ENCODE assay signal across 7 cellular contexts in genomic region chr17:5500804-5501391, GRCh38. TPM values are rescaled to one million over a fixed set of nuclear protein-coding genes. Genes with fewer than 3 reads are reported as not detected.
DNase-seq lines count a peak whose midpoint lies in the region; ATAC-seq and TF ChIP-seq lines count a peak whose summit lies in the region.

No MANE protein-coding gene starts in this region.

- H3K36me3 ChIP-seq in GM23248 (ENCODE audit: low read depth) (no peaks in the 10 kb centered on the region), left lung (no peaks in the 10 kb centered on the region)

- H3K4me2 ChIP-seq in GM23248 (ENCODE audit: unreplicated experiment) = peak overlapping the region; percentile 85

- H3K9me2 ChIP-seq in GM23248 (ENCODE audit: insufficient read depth) = no peaks in the 10 kb centered on the region

- DNase-seq in GM23248 (peak; percentile 97), NCI-H446 (lab: John Stamatoyannopoulos, UW) (peak; percentile 65 to 93), dermis microvascular lymphatic vessel endothelial cell (ENCODE audit: low read depth in 2 of 2) (peak; percentile 37 to 82), left lung (peak; percentile 72 to 86)
- DNase-seq in activated CD4-positive, alpha-beta memory T cell treated with anti-CD3 and anti-CD28 coated beads, Interleukin-2, amount 10 ng/mL, durations not matched to agents 7 days and 5 days = peak; percentile 73
- DNase-seq in stimulated activated CD4-positive, alpha-beta T cell treated with anti-CD3 and anti-CD28 coated beads, Interleukin-1b, Interleukin-23, amount 100 ng/mL, for 48 hours = peak; percentile 74

- ATAC-seq in left lung = peak; percentile 87
- no peak for ATAC-seq in GM21786 (IDR thresholded peaks at IDR 0.05; ENCODE audit: unreplicated experiment)

- H3K4me3 Mint-ChIP-seq in activated CD4-positive, alpha-beta memory T cell treated with anti-CD3 and anti-CD28 coated beads, Interleukin-2, amount 10 ng/mL, durations not matched to agents 7 days and 5 days = peak overlapping the region; percentile 44

- WGBS in GM23248 (ENCODE audit: low coverage in 1 of 2, low lambda C conversion rate in 2 of 2, missing lambda C conversion rate in 2 of 2), 2 experiments = 0 to 2% methylated on average over 25 to 42 of the region's 47 CpGs

- POLR2A ChIA-PET in activated CD4-positive, alpha-beta memory T cell treated with anti-CD3 and anti-CD28 coated beads, Interleukin-2, amount 10 ng/mL, durations not matched to agents 7 days and 5 days (lab: Charles Lee) = interaction anchor here (1.4 to 2.5 kb wide), 2 partner anchors 15 to 62 kb away, joined by 3 to 33 read pairs; partner anchors contain the start of genes C1QBP, DERL2 and MIS12

- H3K9me3 ChIP-seq in GM23248 (ENCODE audit: low read depth) (no peaks in the 10 kb centered on the region), left lung (no peaks in the 10 kb centered on the region)

- H3K27me3 ChIP-seq in GM23248 (replicated peaks; ENCODE audit: insufficient read depth) = no peaks in the 10 kb centered on the region
- peaks cover 11 to 45% of the 10 kb centered on the region in 2 donors for H3K27me3 ChIP-seq in left lung

- peak overlapping the region; percentile 66 for H2AFZ ChIP-seq in GM23248

- in situ Hi-C loops in GM23248 (cut with MboI) = no loop called here

- no peak overlapping the region for H3K27ac Mint-ChIP-seq in activated CD4-positive, alpha-beta memory T cell treated with anti-CD3 and anti-CD28 coated beads, Interleukin-2, amount 10 ng/mL, durations not matched to agents 7 days and 5 days

- H3K9me3 Mint-ChIP-seq in activated CD4-positive, alpha-beta memory T cell treated with anti-CD3 and anti-CD28 coated beads, Interleukin-2, amount 10 ng/mL, durations not matched to agents 7 days and 5 days = no peaks in the 10 kb centered on the region

- TF ChIP-seq CTCF in left lung (IDR thresholded peaks at IDR 0.05) = no peak

- H3K36me3 Mint-ChIP-seq in activated CD4-positive, alpha-beta memory T cell treated with anti-CD3 and anti-CD28 coated beads, Interleukin-2, amount 10 ng/mL, durations not matched to agents 7 days and 5 days (ENCODE audit: low read depth) = peaks cover 30% of the 10 kb centered on the region

- CTCF ChIA-PET in activated CD4-positive, alpha-beta memory T cell treated with anti-CD3 and anti-CD28 coated beads, Interleukin-2, amount 10 ng/mL, durations not matched to agents 7 days and 5 days (lab: Charles Lee) = interaction anchor here (1.0 to 1.3 kb wide), 3 partner anchors 10 to 62 kb away, joined by 3 to 5 read pairs (median 5); partner anchors contain the start of genes C1QBP, DERL2 and MIS12

- H3K4me3 ChIP-seq in GM23248 (peak overlapping the region; percentile 78), left lung (peak overlapping the region; percentile 32 to 34)

- H3K79me2 ChIP-seq in GM23248 (ENCODE audit: insufficient read depth) = no peaks in the 10 kb centered on the region

- peaks cover 20% of the 10 kb centered on the region for H3K4me1 Mint-ChIP-seq in activated CD4-positive, alpha-beta memory T cell treated with anti-CD3 and anti-CD28 coated beads, Interleukin-2, amount 10 ng/mL, durations not matched to agents 7 days and 5 days

- peaks cover 10% of the 10 kb centered on the region for H3K27me3 Mint-ChIP-seq in activated CD4-positive, alpha-beta memory T cell treated with anti-CD3 and anti-CD28 coated beads, Interleukin-2, amount 10 ng/mL, durations not matched to agents 7 days and 5 days

- H4K20me1 ChIP-seq in GM23248 (ENCODE audit: insufficient read depth) = no peaks in the 10 kb centered on the region

- H3K9ac ChIP-seq in GM23248 = peak overlapping the region; percentile 75

- H3F3A ChIP-seq in GM23248 (ENCODE audit: insufficient read depth) = peaks cover 6% of the 10 kb centered on the region; the same call in 1 of the 2 replicates

- H3K27ac ChIP-seq in GM23248 (peak overlapping the region; percentile 53), left lung (no peak overlapping the region)

- intact Hi-C loops in left lung (cut with DNase I) = no loop called here

- H3K4me1 ChIP-seq in GM23248 (ENCODE audit: insufficient read depth) (no peaks in the 10 kb centered on the region), left lung (peaks cover 0 to 12% of the 10 kb centered on the region in 2 donors)

RNA-seq across cellular contexts. Expression of gene MIS12, which starts 14.5 kb away (rescaled TPM):
- total RNA-seq in GM23248 (2014; rRNA removed; shearing (Covaris generic)) = 13.4 and 20.2 TPM in 2 replicates
- polyA plus RNA-seq in GM23248 (2016; fragmentation: Nextera tagmentation; extraction: Ambion mirVana) = 10.5 and 12.9 TPM in 2 replicates
- total RNA-seq in activated CD4-positive, alpha-beta memory T cell treated with anti-CD3 and anti-CD28 coated beads, Interleukin-2, amount 10 ng/mL, durations not matched to agents 7 days and 5 days = 10 to 100 TPM; 28.7 to 29.0 TPM
- total RNA-seq in dermis microvascular lymphatic vessel endothelial cell = 13.1 and 17.2 TPM in 2 replicates
- 10 to 100 TPM; 16.1 to 23.3 TPM for total RNA-seq in left lung

RNA-seq across cellular contexts. Expression of gene DERL2, which starts 14.9 kb away (rescaled TPM):
- 38.6 and 70.7 TPM in 2 replicates for total RNA-seq in GM23248 (2014; rRNA removed; shearing (Covaris generic))
- polyA plus RNA-seq in GM23248 (2016; fragmentation: Nextera tagmentation; extraction: Ambion mirVana) = 159 and 160 TPM in 2 replicates
- total RNA-seq in activated CD4-positive, alpha-beta memory T cell treated with anti-CD3 and anti-CD28 coated beads, Interleukin-2, amount 10 ng/mL, durations not matched to agents 7 days and 5 days = 10 to 100 TPM; 76.6 to 76.8 TPM
- total RNA-seq in dermis microvascular lymphatic vessel endothelial cell (17.4 and 21.3 TPM in 2 replicates), left lung (10 to 100 TPM; 59.8 to 79.1 TPM)

RNA-seq across cellular contexts. Expression of gene DHX33, which starts 32.1 kb away (rescaled TPM):
- total RNA-seq in GM23248 (2014; rRNA removed; shearing (Covaris generic)) = 4.4 and 6.3 TPM in 2 replicates
- 2.2 and 3.0 TPM in 2 replicates for polyA plus RNA-seq in GM23248 (2016; fragmentation: Nextera tagmentation; extraction: Ambion mirVana)
- total RNA-seq in activated CD4-positive, alpha-beta memory T cell treated with anti-CD3 and anti-CD28 coated beads, Interleukin-2, amount 10 ng/mL, durations not matched to agents 7 days and 5 days = 10 to 100 TPM; 15.0 to 16.3 TPM
- total RNA-seq in dermis microvascular lymphatic vessel endothelial cell (9.4 and 14.2 TPM in 2 replicates), left lung (10 to 100 TPM; 11.5 to 11.9 TPM)
